ENCODE assay signal across 14 cellular contexts in the genomic region with DNA sequence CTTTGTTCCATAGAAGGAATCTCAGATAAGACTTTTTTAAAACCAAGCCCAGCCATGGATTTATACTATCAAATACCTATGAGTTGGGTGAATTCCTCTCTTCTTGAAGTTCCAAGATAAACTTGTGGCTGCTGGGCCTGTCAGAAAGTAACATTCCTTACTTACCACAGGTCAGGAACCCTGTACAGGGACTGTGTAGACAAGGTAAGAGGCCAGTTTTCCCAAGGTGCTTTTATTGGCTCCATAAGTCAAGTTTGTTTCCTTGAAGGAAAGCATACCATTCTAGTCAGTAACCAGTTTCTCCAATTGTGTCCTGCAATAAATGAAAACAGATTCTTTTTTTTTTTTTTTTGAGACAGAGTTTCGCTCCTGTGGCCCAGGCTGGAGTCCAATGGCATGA.
"Had no signal": no experiment of that assay in that cellular context is flagged by ENCODE, and none has a peak within 500 bp of the region (broad histone marks: within the 10 kb centered on the region; RNA-seq: fewer than 3 reads in every experiment).

No MANE protein-coding gene starts in this region.

- H3K9me3 ChIP-seq: body of pancreas, pancreas, thyroid gland had no signal

- H3K36me3 ChIP-seq: pancreas, thyroid gland had no signal

- H3K4me1 ChIP-seq: body of pancreas, pancreas, thyroid gland had no signal

- H3K27me3 ChIP-seq: body of pancreas, pancreas, thyroid gland had no signal

- DNase-seq: activated CD4-positive, alpha-beta memory T cell treated with anti-CD3 and anti-CD28 coated beads for 36 hours; activated CD4-positive, CD25-positive, alpha-beta regulatory T cell treated with anti-CD3 and anti-CD28 coated beads, Interleukin-2, amount 50 U/mL, for 72 hours; activated naive CD8-positive, alpha-beta T cell treated with anti-CD3 and anti-CD28 coated beads, Interleukin-2, amount 50 U/mL, for 24 hours; body of pancreas; central memory CD4-positive, alpha-beta T cell; head of caudate nucleus; pancreas; retina; stimulated activated CD4-positive, alpha-beta T cell treated with anti-CD3 and anti-CD28 coated beads, Interleukin-15, amount 100 ng/mL, for 24 hours; SW 1271; thyroid gland had no signal

- H3K27ac Mint-ChIP-seq: activated CD4-positive, alpha-beta memory T cell treated with anti-CD3 and anti-CD28 coated beads for 36 hours; activated naive CD8-positive, alpha-beta T cell treated with anti-CD3 and anti-CD28 coated beads, Interleukin-2, amount 50 U/mL, for 24 hours; dendritic cell treated with granulocyte-macrophage colony-stimulating factor and Interleukin-4, amounts not matched to agents 40 ng/mL and 50 ng/mL, for 4 days had no signal

- H3K27ac ChIP-seq: body of pancreas, pancreas, thyroid gland had no signal

- H3K4me3 Mint-ChIP-seq: activated CD4-positive, alpha-beta memory T cell treated with anti-CD3 and anti-CD28 coated beads for 36 hours; activated naive CD8-positive, alpha-beta T cell treated with anti-CD3 and anti-CD28 coated beads, Interleukin-2, amount 50 U/mL, for 24 hours; dendritic cell treated with granulocyte-macrophage colony-stimulating factor and Interleukin-4, amounts not matched to agents 40 ng/mL and 50 ng/mL, for 4 days; neural crest cell had no signal

- H3K4me3 ChIP-seq: body of pancreas, pancreas, thyroid gland had no signal

- ATAC-seq: activated naive CD8-positive, alpha-beta T cell treated with anti-CD3 and anti-CD28 coated beads, Interleukin-2, amount 50 U/mL, for 24 hours; body of pancreas; esophagus mucosa; pancreas had no signal
